In the genomic region with DNA sequence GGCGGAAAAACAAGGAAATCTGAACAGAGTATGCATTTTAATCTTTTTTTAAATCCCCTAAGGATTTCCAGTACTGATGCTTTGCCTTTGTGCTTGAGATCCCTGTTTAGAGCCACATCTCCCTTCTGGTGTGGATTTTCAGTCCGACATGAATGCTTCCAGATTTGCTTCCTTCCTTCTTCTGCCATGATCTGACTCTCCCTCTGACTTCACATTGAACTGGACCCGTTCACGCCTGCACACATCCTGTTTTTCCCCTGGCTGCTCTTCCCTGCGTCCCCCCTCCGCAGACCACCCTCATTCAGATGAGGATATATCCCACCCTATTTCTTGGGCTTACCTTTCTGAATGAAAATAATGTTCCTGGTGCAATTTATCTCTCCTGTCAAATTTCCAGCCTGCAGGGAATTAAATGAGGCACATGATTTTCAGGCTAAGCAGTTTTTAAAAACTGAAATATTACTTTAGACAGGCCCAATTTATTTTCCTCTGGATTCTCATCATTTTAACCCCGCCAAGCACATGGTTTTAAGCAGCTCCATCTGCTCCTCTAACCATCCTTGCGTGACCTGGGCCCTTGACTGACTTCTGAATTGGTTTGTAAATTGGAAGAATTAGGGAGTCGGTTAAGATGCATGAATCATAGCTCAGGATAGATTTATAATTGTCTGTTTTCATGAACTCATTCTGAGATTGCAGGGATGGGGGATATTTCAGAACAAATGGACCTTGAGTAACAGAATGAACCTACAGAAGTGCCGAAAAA, we compare ENCODE assay signal across 10 cellular contexts. TPM values are rescaled to one million over a fixed set of nuclear protein-coding genes. Genes with fewer than 3 reads are reported as not detected.
DNase-seq lines count a peak whose midpoint lies in the region; ATAC-seq and TF ChIP-seq lines count a peak whose summit lies in the region.
"Had no signal": no experiment of that assay in that cellular context is flagged by ENCODE, and none has a peak within 500 bp of the region (broad histone marks: within the 10 kb centered on the region; RNA-seq: fewer than 3 reads in every experiment).

No MANE protein-coding gene starts in this region.

- intact Hi-C loops in Right ventricle myocardium superior (cut with DNase I): no loop called here
- intact Hi-C loops in left ventricle myocardium superior (cut with micrococcal nuclease): no loop called here
- intact Hi-C loops in aorta (cut with DNase I): no loop called here

- H3K27me3 Mint-ChIP-seq in activated naive CD8-positive, alpha-beta T cell treated with anti-CD3 and anti-CD28 coated beads for 36 hours: no peaks in the 10 kb centered on the region
- H3K27me3 Mint-ChIP-seq: CD8-positive, alpha-beta memory T cell had no signal

- peaks cover 20% of the 10 kb centered on the region for H3K36me3 Mint-ChIP-seq in activated naive CD8-positive, alpha-beta T cell treated with anti-CD3 and anti-CD28 coated beads for 36 hours
- H3K36me3 Mint-ChIP-seq: CD8-positive, alpha-beta memory T cell had no signal

- H3K4me3 Mint-ChIP-seq in activated naive CD8-positive, alpha-beta T cell treated with anti-CD3 and anti-CD28 coated beads for 36 hours: no peak overlapping the region
- H3K4me3 Mint-ChIP-seq: CD8-positive, alpha-beta memory T cell had no signal

- TF ChIP-seq CTCF in right atrium auricular region (IDR thresholded peaks at IDR 0.05): no peak

- H3K36me3 ChIP-seq in right atrium auricular region (no peaks in the 10 kb centered on the region), aorta (ENCODE audit: control insufficient read depth in 1 of 2, insufficient read depth in 2 of 2, low read length in 1 of 2) (no peaks in the 10 kb centered on the region)

- 67 to 71% methylated on average over 10 of the region's 10 CpGs for WGBS in aorta, 2 donors

- ATAC-seq in Right ventricle myocardium superior (ENCODE audit: poor library complexity) (peak; percentile 3), left ventricle myocardium superior (peak; percentile 8), aorta (ENCODE audit: low FRiP score) (peak; percentile 16)

- H3K4me1 ChIP-seq in right atrium auricular region: peaks cover 0 to 25% of the 10 kb centered on the region in 2 donors
- peaks cover 4% of the 10 kb centered on the region in 2 donors for H3K4me1 ChIP-seq in aorta (ENCODE audit: control insufficient read depth in 1 of 2, insufficient read depth in 2 of 2, low read length in 2 of 2)

- DNase-seq in Right ventricle myocardium superior (no peak), right atrium auricular region (ENCODE audit: low spot score) (no peak), left ventricle myocardium superior (no peak), aorta (no peak), NK-92 (lab: John Stamatoyannopoulos, UW; ENCODE audit: unreplicated experiment) (no peak), GOT3 (lab: John Stamatoyannopoulos, UW) (no peak), UCSD-AML1 (lab: John Stamatoyannopoulos, UW; ENCODE audit: unreplicated experiment) (no peak)
- no peak for DNase-seq in activated naive CD8-positive, alpha-beta T cell treated with anti-CD3 and anti-CD28 coated beads for 36 hours
- DNase-seq: CD8-positive, alpha-beta memory T cell had no signal

- peak overlapping the region; percentile 72 for H3K27ac Mint-ChIP-seq in activated naive CD8-positive, alpha-beta T cell treated with anti-CD3 and anti-CD28 coated beads for 36 hours

- H3K9me3 Mint-ChIP-seq in activated naive CD8-positive, alpha-beta T cell treated with anti-CD3 and anti-CD28 coated beads for 36 hours: peaks cover 3% of the 10 kb centered on the region
- H3K9me3 Mint-ChIP-seq: CD8-positive, alpha-beta memory T cell had no signal

- H3K4me3 ChIP-seq in right atrium auricular region (no peak overlapping the region), aorta (ENCODE audit: low read length in 2 of 2) (no peak overlapping the region)
- H3K4me3 ChIP-seq: lung had no signal

- H3K27me3 ChIP-seq in right atrium auricular region (no peaks in the 10 kb centered on the region), aorta (ENCODE audit: control insufficient read depth in 1 of 2, insufficient read depth in 2 of 2, low read length in 1 of 2) (no peaks in the 10 kb centered on the region)

- H3K9me3 ChIP-seq in right atrium auricular region: no peaks in the 10 kb centered on the region
- no peaks in the 10 kb centered on the region for H3K9me3 ChIP-seq in aorta (ENCODE audit: control insufficient read depth, low read length)

- H3K4me1 Mint-ChIP-seq in activated naive CD8-positive, alpha-beta T cell treated with anti-CD3 and anti-CD28 coated beads for 36 hours: peaks cover 51% of the 10 kb centered on the region
- H3K4me1 Mint-ChIP-seq: CD8-positive, alpha-beta memory T cell had no signal

- peak overlapping the region in 1 of 2 donors; percentile 64 for H3K27ac ChIP-seq in right atrium auricular region
- H3K27ac ChIP-seq in aorta (ENCODE audit: low read depth in 1 of 2, low read length in 2 of 2): no peak overlapping the region

RNA-seq across cellular contexts. Expression of a gene that starts 59.2 kb away (rescaled TPM):
- total RNA-seq in Right ventricle myocardium superior (71.8 TPM), right atrium auricular region (10 to 100 TPM; 55.0 to 55.3 TPM), left ventricle myocardium superior (55.0 TPM), aorta (10 to 100 TPM; 71.1 TPM)
- 10 to 100 TPM; 19.9 to 24.8 TPM for total RNA-seq in activated naive CD8-positive, alpha-beta T cell treated with anti-CD3 and anti-CD28 coated beads for 36 hours
- polyA plus RNA-seq in aorta: 10 to 100 TPM; 52.2 to 76.7 TPM
